In the genomic region with DNA sequence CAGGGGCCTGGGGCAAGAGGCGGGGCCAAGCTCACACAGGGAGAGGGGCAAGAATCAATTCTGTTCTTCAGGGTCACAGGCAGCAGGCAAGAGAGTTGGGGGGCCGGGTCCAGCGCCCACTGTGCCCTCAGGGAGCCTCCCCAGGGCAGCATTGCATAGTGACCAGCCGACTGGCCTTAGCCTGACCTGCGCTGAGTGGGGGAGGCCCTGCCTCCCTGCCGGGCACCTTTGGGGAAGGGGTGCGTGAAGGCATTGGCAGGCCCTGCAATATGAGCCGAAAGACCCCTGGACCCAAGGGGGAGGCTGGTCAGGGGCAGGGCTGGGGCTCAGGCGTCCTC, we compare ENCODE assay signal across 12 cellular contexts. TPM values are rescaled to one million over a fixed set of nuclear protein-coding genes. Genes with fewer than 3 reads are reported as not detected.
A peak's percentile ranks its signal among the peaks of the same experiment; 100 is the strongest.
DNase-seq lines count a peak whose midpoint lies in the region; ATAC-seq and TF ChIP-seq lines count a peak whose summit lies in the region.
"Had no signal": no experiment of that assay in that cellular context is flagged by ENCODE, and none has a peak within 500 bp of the region (broad histone marks: within the 10 kb centered on the region; RNA-seq: fewer than 3 reads in every experiment).

No MANE protein-coding gene starts in this region.

- no peak overlapping the region for H4K91ac ChIP-seq in neuronal stem cell (ENCODE audit: low read depth, low read length, poor library complexity)

- no peak overlapping the region for H3K23ac ChIP-seq in neuronal stem cell (ENCODE audit: low read depth, low read length, poor library complexity)

- H3K27ac ChIP-seq in left ventricle myocardium inferior (replicated peaks) = no peak overlapping the region
- H3K27ac ChIP-seq in RWPE1 = peak overlapping the region; percentile 65
- no peak overlapping the region for H3K27ac ChIP-seq in neuronal stem cell (replicated peaks; ENCODE audit: low read length)
- H3K27ac ChIP-seq: C4-2B, GM23248 had no signal

- no peak overlapping the region for H2AFZ ChIP-seq in neuronal stem cell (ENCODE audit: low read length)
- H2AFZ ChIP-seq: GM23248 had no signal

- CTCF ChIA-PET in RWPE1 (lab: Yijun Ruan, JAX) = interaction anchor here (0.5 to 3.2 kb wide), 15 partner anchors 8 to 295 kb away, joined by 3 to 61 read pairs (median 5); no protein-coding TSS in a partner anchor

- intact Hi-C loops in Right ventricle myocardium superior (cut with DNase I) = loop anchor here (5.0 kb wide), 1 partner anchor 170 kb away; no protein-coding TSS in a partner anchor
- intact Hi-C loops in left ventricle myocardium inferior (cut with micrococcal nuclease) = no loop called here

- peaks cover 35% of the 10 kb centered on the region for H3K36me3 ChIP-seq in left ventricle myocardium inferior
- H3K36me3 ChIP-seq in neuronal stem cell (replicated peaks in 1 of 2; ENCODE audit: control insufficient read depth in 2 of 2, insufficient read depth in 2 of 2, low read length in 2 of 2) = peaks cover 3 to 24% of the 10 kb centered on the region in 2 donors

- H2BK15ac ChIP-seq in neuronal stem cell (ENCODE audit: low read length) = no peak overlapping the region

- H3K4me1 ChIP-seq in left ventricle myocardium inferior = peaks cover 14% of the 10 kb centered on the region
- H3K4me1 ChIP-seq in neuronal stem cell (ENCODE audit: control insufficient read depth in 2 of 2, insufficient read depth in 1 of 2, low read depth in 1 of 2, low read length in 2 of 2) = no peaks in the 10 kb centered on the region

- peak; percentile 5 for ATAC-seq in Right ventricle myocardium superior (ENCODE audit: poor library complexity)
- ATAC-seq in GM18873 (IDR thresholded peaks at IDR 0.05; ENCODE audit: low FRiP score, unreplicated experiment) = no peak
- no peak for ATAC-seq in HG03520 (IDR thresholded peaks at IDR 0.05; ENCODE audit: unreplicated experiment)

- no peak overlapping the region for H3K14ac ChIP-seq in neuronal stem cell (ENCODE audit: low read length)

- H3K4me2 ChIP-seq in neuronal stem cell (ENCODE audit: insufficient read depth, low read length, poor library complexity, severe bottlenecking) = no peak overlapping the region

- no peak for DNase-seq in Right ventricle myocardium superior
- no peak for DNase-seq in left ventricle myocardium inferior
- DNase-seq in RWPE1 (ENCODE audit: low spot score) = no peak
- DNase-seq in neuronal stem cell (ENCODE audit: low spot score) = no peak
- no peak for DNase-seq in NCI-H774 (lab: John Stamatoyannopoulos, UW)
- DNase-seq in LoVo (ENCODE audit: low spot score) = no peak
- DNase-seq: GDM1 had no signal

- H3K18ac ChIP-seq in neuronal stem cell (ENCODE audit: low read length) = no peak overlapping the region

- POLR2A ChIA-PET in RWPE1 (lab: Yijun Ruan, JAX; ENCODE audit: low non-redundant PET) = no interaction called here

- WGBS in neuronal stem cell (ENCODE audit: extremely low coverage in 2 of 2, insufficient read length in 2 of 2, insufficient replicate concordance in 1 of 2), 2 donors = no CpG with 5 or more reads among the region's 9 CpGs

- no peak overlapping the region for H3K4ac ChIP-seq in neuronal stem cell (ENCODE audit: low read length)

- no peak overlapping the region for H2BK12ac ChIP-seq in neuronal stem cell (ENCODE audit: low read length)

- H3K27me3 ChIP-seq in left ventricle myocardium inferior (ENCODE audit: low read depth) (peaks cover 4% of the 10 kb centered on the region), neuronal stem cell (ENCODE audit: control insufficient read depth in 3 of 3, insufficient read depth in 3 of 3, low read depth in 1 of 3, low read length in 3 of 3) (no peaks in the 10 kb centered on the region)

- peaks cover 6% of the 10 kb centered on the region for H3K79me1 ChIP-seq in neuronal stem cell (ENCODE audit: low read depth, low read length)

- H3K9me3 ChIP-seq in left ventricle myocardium inferior (replicated peaks) (no peaks in the 10 kb centered on the region), neuronal stem cell (replicated peaks in 1 of 2; ENCODE audit: control insufficient read depth in 2 of 2, insufficient read depth in 1 of 2, low read depth in 1 of 2, low read length in 2 of 2) (peaks cover 0 to 3% of the 10 kb centered on the region in 2 donors)

- no peak overlapping the region for H3K9ac ChIP-seq in neuronal stem cell (ENCODE audit: low read depth, low read length, poor library complexity)
- H3K9ac ChIP-seq: GM23248 had no signal

- TF ChIP-seq CTCF in left ventricle myocardium inferior (IDR thresholded peaks at IDR 0.05; ENCODE audit: borderline replicate concordance) (no peak), RWPE1 (conservative IDR thresholded peaks at IDR 0.05; ENCODE audit: low read depth) (no peak)

- no peak overlapping the region for H4K8ac ChIP-seq in neuronal stem cell (ENCODE audit: low read depth, low read length)

- H3K4me3 ChIP-seq in left ventricle myocardium inferior (no peak overlapping the region), neuronal stem cell (ENCODE audit: low read length in 2 of 2) (no peak overlapping the region)
- H3K4me3 ChIP-seq: GM23248, K562 had no signal

- H2BK120ac ChIP-seq in neuronal stem cell (ENCODE audit: low read depth, low read length) = no peak overlapping the region

- H2AK5ac ChIP-seq in neuronal stem cell (ENCODE audit: low read depth, low read length) = peak overlapping the region; percentile 61

- no peak overlapping the region for H2BK5ac ChIP-seq in neuronal stem cell (ENCODE audit: low read length)

RNA-seq across cellular contexts. Expression of gene SCNN1D, which starts 12.2 kb away (rescaled TPM):
- 2.6 TPM for total RNA-seq in Right ventricle myocardium superior
- 3.5 TPM for total RNA-seq in left ventricle myocardium inferior
- 3.7 TPM for polyA plus RNA-seq in neuronal stem cell (2013, experiment 1 of 2)
- polyA plus RNA-seq in neuronal stem cell (2013, experiment 2 of 2) = 3.8 TPM

RNA-seq across cellular contexts. Expression of gene ACAP3, which starts 15.3 kb away (rescaled TPM):
- total RNA-seq in Right ventricle myocardium superior (56.3 TPM), left ventricle myocardium inferior (49.7 TPM)
- polyA plus RNA-seq in neuronal stem cell (2013, experiment 1 of 2) = 19.8 TPM
- 18.5 TPM for polyA plus RNA-seq in neuronal stem cell (2013, experiment 2 of 2)

RNA-seq across cellular contexts. Expression of gene PUSL1, which starts 16.0 kb away (rescaled TPM):
- 10.6 TPM for total RNA-seq in Right ventricle myocardium superior
- 10.4 TPM for total RNA-seq in left ventricle myocardium inferior
- polyA plus RNA-seq in neuronal stem cell (2013, experiment 1 of 2) = 15.2 TPM
- polyA plus RNA-seq in neuronal stem cell (2013, experiment 2 of 2) = 15.0 TPM

RNA-seq across cellular contexts. Expression of gene UBE2J2, which starts 18.8 kb away (rescaled TPM):
- total RNA-seq in Right ventricle myocardium superior = 34.7 TPM
- 36.9 TPM for total RNA-seq in left ventricle myocardium inferior
- polyA plus RNA-seq in neuronal stem cell (2013, experiment 1 of 2) = 43.4 TPM
- 42.6 TPM for polyA plus RNA-seq in neuronal stem cell (2013, experiment 2 of 2)

RNA-seq across cellular contexts. Expression of gene INTS11, which starts 32.0 kb away (rescaled TPM):
- total RNA-seq in Right ventricle myocardium superior (70.9 TPM), left ventricle myocardium inferior (70.1 TPM)
- polyA plus RNA-seq in neuronal stem cell (2013, experiment 1 of 2) = 73.8 TPM
- 72.0 TPM for polyA plus RNA-seq in neuronal stem cell (2013, experiment 2 of 2)
